2 cellular contexts compared by ENCODE assay signal in genomic region chr7:22137026-22137425, GRCh38.
A peak's percentile ranks its signal among the peaks of the same experiment; 100 is the strongest.
TF ChIP-seq lines count a peak whose summit lies in the region.

No MANE protein-coding gene starts in this region.

TF ChIP-seq in SK-N-SH treated with all-trans-retinoic acid at 6 μM for 48 hours, 23 proteins besides CTCF, POLR2A, EP300 and RAD21 (continued from another document):
- no peak for TF ChIP-seq TSHZ2 (CRISPR knock-in tag; IDR thresholded peaks at IDR 0.05)
- no peak for TF ChIP-seq ZC3H10 (CRISPR knock-in tag; IDR thresholded peaks at IDR 0.05)
- no peak for TF ChIP-seq OSR1 (CRISPR knock-in tag; IDR thresholded peaks at IDR 0.05)
- TF ChIP-seq ZFP30 (CRISPR knock-in tag; IDR thresholded peaks at IDR 0.05), result no peak
- TF ChIP-seq TCF4 (CRISPR knock-in tag; IDR thresholded peaks at IDR 0.05; ENCODE audit: borderline replicate concordance), result no peak
- no peak for TF ChIP-seq CREB5 (CRISPR knock-in tag; IDR thresholded peaks at IDR 0.05; ENCODE audit: low read depth)
- TF ChIP-seq PATZ1 (CRISPR knock-in tag; IDR thresholded peaks at IDR 0.05; ENCODE audit: borderline replicate concordance), result peak; percentile 46; the same call in 1 of the 2 replicates
- no peak for TF ChIP-seq PPARA (CRISPR knock-in tag; IDR thresholded peaks at IDR 0.05; ENCODE audit: borderline replicate concordance)
- TF ChIP-seq CSRNP3 (CRISPR knock-in tag; IDR thresholded peaks at IDR 0.05), result no peak
- TF ChIP-seq ZNF565 (CRISPR knock-in tag; conservative IDR thresholded peaks at IDR 0.05; ENCODE audit: low read depth), result no peak
- no peak for TF ChIP-seq SNAI2 (CRISPR knock-in tag; IDR thresholded peaks at IDR 0.05)
- no peak for TF ChIP-seq ESRRG (CRISPR knock-in tag; IDR thresholded peaks at IDR 0.05)
- TF ChIP-seq CSDC2 (CRISPR knock-in tag; IDR thresholded peaks at IDR 0.05), result 0 out of 2 replicates have a peak, but pooled peaks have one; percentile 30
- no peak for TF ChIP-seq ARNTL (CRISPR knock-in tag; IDR thresholded peaks at IDR 0.05; ENCODE audit: borderline replicate concordance, low read depth)
- TF ChIP-seq TOX (CRISPR knock-in tag; IDR thresholded peaks at IDR 0.05; ENCODE audit: borderline replicate concordance), result no peak
- TF ChIP-seq GLIS3 (CRISPR knock-in tag; IDR thresholded peaks at IDR 0.05), result no peak
- no peak for TF ChIP-seq ZNF70 (CRISPR knock-in tag; IDR thresholded peaks at IDR 0.05)
- TF ChIP-seq POU6F1 (CRISPR knock-in tag; IDR thresholded peaks at IDR 0.05; ENCODE audit: borderline replicate concordance, low read depth), result no peak
- no peak for TF ChIP-seq ZNF8 (CRISPR knock-in tag; IDR thresholded peaks at IDR 0.05)
- TF ChIP-seq ZFP3 (CRISPR knock-in tag; IDR thresholded peaks at IDR 0.05), result peak; percentile 55; the same call in 1 of the 2 replicates

TF ChIP-seq in HepG2, 621 proteins besides CTCF, POLR2A, EP300 and RAD21 (continued from another document):
- no peak for TF ChIP-seq ZNF280B (CRISPR knock-in tag; IDR thresholded peaks at IDR 0.05; ENCODE audit: borderline replicate concordance)
- TF ChIP-seq NONO (IDR thresholded peaks at IDR 0.05), result no peak
- TF ChIP-seq NONO (CRISPR knock-in tag; conservative IDR thresholded peaks at IDR 0.05), result no peak
- no peak for TF ChIP-seq ZNF609 (CRISPR knock-in tag; IDR thresholded peaks at IDR 0.05; ENCODE audit: borderline replicate concordance)
- no peak for TF ChIP-seq DDIT3 (CRISPR knock-in tag; IDR thresholded peaks at IDR 0.05)
- no peak for TF ChIP-seq SRY (CRISPR knock-in tag; IDR thresholded peaks at IDR 0.05)
- TF ChIP-seq ZNF501 (CRISPR knock-in tag; IDR thresholded peaks at IDR 0.05), result no peak
